In genomic region chr13:79402074-79402635, GRCh38 we compare ENCODE assay signal across 10 cellular contexts. TPM values are rescaled to one million over a fixed set of nuclear protein-coding genes. Genes with fewer than 3 reads are reported as not detected.
DNase-seq lines count a peak whose midpoint lies in the region; ATAC-seq and TF ChIP-seq lines count a peak whose summit lies in the region.
"Had no signal": no experiment of that assay in that cellular context is flagged by ENCODE, and none has a peak within 500 bp of the region (broad histone marks: within the 10 kb centered on the region; RNA-seq: fewer than 3 reads in every experiment).

No MANE protein-coding gene starts in this region.

- no peaks in the 10 kb centered on the region for H3K9me3 Mint-ChIP-seq in Calu3 (ENCODE audit: low read depth, unreplicated experiment)
- no peaks in the 10 kb centered on the region for H3K9me3 Mint-ChIP-seq in dendritic cell treated with granulocyte-macrophage colony-stimulating factor and Interleukin-4, amounts not matched to agents 40 ng/mL and 50 ng/mL, for 4 days

- H3K4me3 ChIP-seq in MM.1S (ENCODE audit: low read length) = peak overlapping the region; percentile 86; the same call in 1 of the 2 replicates
- H3K4me3 ChIP-seq in osteoblast (ENCODE audit: insufficient read depth, low read length) = no peak overlapping the region
- H3K4me3 ChIP-seq in A673 (ENCODE audit: low read depth, low read length, poor library complexity, severe bottlenecking) = no peak overlapping the region
- H3K4me3 ChIP-seq: right atrium auricular region had no signal

- no peaks in the 10 kb centered on the region for H3K27me3 ChIP-seq in MM.1S (replicated peaks; ENCODE audit: insufficient read depth, low read length)
- H3K27me3 ChIP-seq in osteoblast (ENCODE audit: insufficient read depth, low read length) = no peaks in the 10 kb centered on the region
- no peaks in the 10 kb centered on the region for H3K27me3 ChIP-seq in A673 (replicated peaks; ENCODE audit: insufficient read depth, low read depth, low read length, poor library complexity)
- H3K27me3 ChIP-seq: right atrium auricular region had no signal

- H3K4me1 ChIP-seq in MM.1S (ENCODE audit: low read length) (peaks cover 34% of the 10 kb centered on the region), osteoblast (ENCODE audit: insufficient read depth, low read length) (peaks cover 35% of the 10 kb centered on the region), A673 (ENCODE audit: insufficient read depth, low read length, poor library complexity, severe bottlenecking) (peaks cover 12% of the 10 kb centered on the region)

- peaks cover 8% of the 10 kb centered on the region for H3K36me3 Mint-ChIP-seq in Calu3 (ENCODE audit: insufficient read depth, unreplicated experiment)
- peaks cover 45% of the 10 kb centered on the region for H3K36me3 Mint-ChIP-seq in dendritic cell treated with granulocyte-macrophage colony-stimulating factor and Interleukin-4, amounts not matched to agents 40 ng/mL and 50 ng/mL, for 4 days (ENCODE audit: low read depth)

- H3K4me3 Mint-ChIP-seq in Calu3 (ENCODE audit: low read depth, unreplicated experiment) = no peak overlapping the region
- H3K4me3 Mint-ChIP-seq in dendritic cell treated with granulocyte-macrophage colony-stimulating factor and Interleukin-4, amounts not matched to agents 40 ng/mL and 50 ng/mL, for 4 days = peak overlapping the region; percentile 4

- H3K79me2 ChIP-seq in MM.1S (ENCODE audit: low read length) (peaks cover 98% of the 10 kb centered on the region), osteoblast (ENCODE audit: insufficient read depth, low read length) (peaks cover 97% of the 10 kb centered on the region)

- H3K36me3 ChIP-seq in MM.1S (replicated peaks; ENCODE audit: insufficient read depth, low read length) = 0 out of 2 replicates have a peak, but pooled peaks cover 7% of the 10 kb centered on the region
- peaks cover 10% of the 10 kb centered on the region for H3K36me3 ChIP-seq in osteoblast (ENCODE audit: insufficient read depth, low read length)
- peaks cover 19% of the 10 kb centered on the region for H3K36me3 ChIP-seq in A673 (ENCODE audit: insufficient read depth, low read length, poor library complexity, severe bottlenecking)
- H3K36me3 ChIP-seq: right atrium auricular region had no signal

- ATAC-seq in HG03457 (IDR thresholded peaks at IDR 0.05; ENCODE audit: unreplicated experiment) (no peak), GM18505 (IDR thresholded peaks at IDR 0.05; ENCODE audit: unreplicated experiment) (no peak)
- ATAC-seq: left cardiac atrium had no signal

- H3K27me3 Mint-ChIP-seq in Calu3 (ENCODE audit: unreplicated experiment) = no peaks in the 10 kb centered on the region
- H3K27me3 Mint-ChIP-seq in dendritic cell treated with granulocyte-macrophage colony-stimulating factor and Interleukin-4, amounts not matched to agents 40 ng/mL and 50 ng/mL, for 4 days = no peaks in the 10 kb centered on the region

- intact Hi-C loops in Calu3 (cut with micrococcal nuclease; ENCODE audit: unreplicated experiment) = no loop called here
- intact Hi-C loops in dendritic cell treated with granulocyte-macrophage colony-stimulating factor and Interleukin-4, amounts not matched to agents 40 ng/mL and 50 ng/mL, for 4 days (cut with micrococcal nuclease) = loop anchor here (10.0 kb wide), 1 partner anchor 207 kb away; no protein-coding TSS in a partner anchor
- intact Hi-C loops in A673 (cut with micrococcal nuclease; ENCODE audit: unreplicated experiment) = no loop called here

- no peak overlapping the region for H2AFZ ChIP-seq in MM.1S (ENCODE audit: low read length)
- no peak overlapping the region for H2AFZ ChIP-seq in osteoblast (ENCODE audit: low read length)

- H3F3A ChIP-seq in MM.1S (ENCODE audit: insufficient read depth, low read length) = peaks cover 6% of the 10 kb centered on the region; the same call in 1 of the 2 replicates

- peaks cover 14% of the 10 kb centered on the region for H3K4me1 Mint-ChIP-seq in Calu3 (ENCODE audit: low read depth, unreplicated experiment)
- peaks cover 33% of the 10 kb centered on the region for H3K4me1 Mint-ChIP-seq in dendritic cell treated with granulocyte-macrophage colony-stimulating factor and Interleukin-4, amounts not matched to agents 40 ng/mL and 50 ng/mL, for 4 days (ENCODE audit: low read depth)

- no peak for TF ChIP-seq POLR2A in GM18505 (IDR thresholded peaks at IDR 0.05; ENCODE audit: borderline replicate concordance, extremely low read depth, insufficient read depth, insufficient read length)

- H3K27ac Mint-ChIP-seq in Calu3 (ENCODE audit: unreplicated experiment) = peak overlapping the region; percentile 24
- H3K27ac Mint-ChIP-seq in dendritic cell treated with granulocyte-macrophage colony-stimulating factor and Interleukin-4, amounts not matched to agents 40 ng/mL and 50 ng/mL, for 4 days = peak overlapping the region; percentile 17

- CTCF ChIA-PET in Calu3 (lab: Charles Lee) = interaction anchor here (1.5 kb wide), 1 partner anchor 22 kb away, joined by 3 read pairs; no protein-coding TSS in a partner anchor
- CTCF ChIA-PET in A673 (lab: Charles Lee) = interaction anchor here (0.5 to 0.7 kb wide), 2 partner anchors 22 to 939 kb away, joined by 3 read pairs; no protein-coding TSS in a partner anchor

- peak overlapping the region; percentile 3; the same call in 1 of the 2 replicates for H3K9ac ChIP-seq in MM.1S (ENCODE audit: low read length)

- no peaks in the 10 kb centered on the region for H3K9me2 ChIP-seq in MM.1S (replicated peaks; ENCODE audit: insufficient read depth, low read length)

- POLR2A ChIA-PET in A673 (lab: Charles Lee; ENCODE audit: low non-redundant PET) = interaction anchor here (0.7 kb wide), 1 partner anchor 860 kb away, joined by 3 read pairs; no protein-coding TSS in a partner anchor

- TF ChIP-seq CTCF in Calu3 (IDR thresholded peaks at IDR 0.05; ENCODE audit: unreplicated experiment) (no peak), MM.1S (IDR thresholded peaks at IDR 0.05; ENCODE audit: low read length) (no peak), osteoblast (IDR thresholded peaks at IDR 0.05; ENCODE audit: extremely low read depth, low read depth, low read length) (no peak), A673 (conservative IDR thresholded peaks at IDR 0.05; ENCODE audit: low read depth, low read length) (no peak)

- DNase-seq in Calu3 (no peak), MM.1S (no peak), osteoblast (ENCODE audit: insufficient read length, low spot score, missing footprints) (no peak), NCI-H524 treated with DMSO at 0.1 percent for 48 hours (lab: John Stamatoyannopoulos, UW) (no peak), A673 (ENCODE audit: low spot score) (no peak)
- DNase-seq: left cardiac atrium had no signal

- H3K9me3 ChIP-seq in MM.1S (replicated peaks; ENCODE audit: insufficient read depth, low read length) = no peaks in the 10 kb centered on the region
- no peaks in the 10 kb centered on the region for H3K9me3 ChIP-seq in osteoblast (ENCODE audit: low read depth, low read length)
- H3K9me3 ChIP-seq in A673 (ENCODE audit: low read depth, low read length, poor library complexity, severe bottlenecking) = peaks cover 2% of the 10 kb centered on the region
- H3K9me3 ChIP-seq: right atrium auricular region had no signal

- H3K4me2 ChIP-seq in MM.1S (ENCODE audit: low read depth, low read length) (peak overlapping the region; percentile 85), osteoblast (ENCODE audit: insufficient read depth, low read length) (peak overlapping the region; percentile 95)

- H4K20me1 ChIP-seq in MM.1S (ENCODE audit: insufficient read depth, low read length) = peaks cover 14% of the 10 kb centered on the region; the same call in 1 of the 2 replicates
- H4K20me1 ChIP-seq in osteoblast (ENCODE audit: insufficient read depth, low read length) = peaks cover 42% of the 10 kb centered on the region

- H3K27ac ChIP-seq in MM.1S (ENCODE audit: low read length) (no peak overlapping the region), osteoblast (ENCODE audit: low read depth, low read length) (no peak overlapping the region), A673 (ENCODE audit: low read depth, low read length, poor library complexity, severe bottlenecking) (no peak overlapping the region)

- BruUV-seq in Calu3 (replicated peaks; lab: Mats Ljungman, UMichigan) (no TSS peak), A673 (replicated peaks; lab: Mats Ljungman, UMichigan) (no TSS peak)

RNA-seq across cellular contexts. Expression of gene RBM26, which starts 3.9 kb away (rescaled TPM):
- total RNA-seq in Calu3 (2022) = 18.9 and 19.2 TPM in 2 replicates
- total RNA-seq in osteoblast = 32.7 and 35.5 TPM in 2 replicates
- 59.7 and 65.7 TPM in 2 replicates for total RNA-seq in A673 (2021)
